ENCODE assay signal across 1 cellular context in the genomic region with DNA sequence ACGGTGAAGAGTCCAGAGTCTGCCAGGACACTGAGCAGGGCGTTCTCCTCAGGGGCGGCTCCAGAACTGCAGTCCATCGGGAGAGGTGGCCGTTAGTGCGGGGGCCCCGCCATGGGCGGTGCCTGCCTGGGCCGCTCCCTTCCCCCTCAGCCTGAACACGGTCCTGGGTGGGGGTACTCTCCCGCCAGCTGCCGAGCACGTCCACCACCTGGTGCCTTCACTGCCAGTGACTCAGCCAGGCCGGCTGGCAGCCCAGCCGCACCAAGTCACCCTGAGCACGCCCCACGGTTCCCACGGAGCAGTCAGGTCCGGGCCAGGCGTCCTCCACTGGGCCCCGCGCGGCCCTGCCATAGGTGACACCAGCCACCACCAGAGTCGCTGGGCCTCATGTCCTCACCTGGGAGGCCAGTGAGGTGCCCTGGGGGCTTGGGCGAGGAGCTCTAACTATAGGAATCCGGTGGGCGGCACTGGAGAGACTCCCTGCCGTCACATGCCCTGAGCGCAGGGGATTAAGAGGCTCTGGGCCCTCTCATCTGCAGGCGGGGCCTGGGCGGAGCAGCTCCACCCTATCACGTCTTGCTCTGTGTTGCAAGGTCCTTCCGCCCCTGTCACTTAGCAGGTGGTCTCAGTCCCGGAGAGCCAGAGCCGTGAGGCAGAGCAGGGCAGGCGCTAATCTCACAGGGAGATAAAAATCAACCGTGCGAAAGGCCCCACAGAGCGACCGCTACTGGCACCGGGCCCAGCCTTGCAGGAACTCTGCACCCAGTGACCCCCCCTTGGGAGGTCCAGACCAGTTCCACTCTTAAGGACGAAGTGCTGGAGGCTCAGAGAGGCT.
TF ChIP-seq lines count a peak whose summit lies in the region.

No MANE protein-coding gene starts in this region.

TF ChIP-seq in K562, 482 proteins besides CTCF, POLR2A, EP300 and RAD21 (continued from another document and continues in another):
- TF ChIP-seq, protein P1, sequence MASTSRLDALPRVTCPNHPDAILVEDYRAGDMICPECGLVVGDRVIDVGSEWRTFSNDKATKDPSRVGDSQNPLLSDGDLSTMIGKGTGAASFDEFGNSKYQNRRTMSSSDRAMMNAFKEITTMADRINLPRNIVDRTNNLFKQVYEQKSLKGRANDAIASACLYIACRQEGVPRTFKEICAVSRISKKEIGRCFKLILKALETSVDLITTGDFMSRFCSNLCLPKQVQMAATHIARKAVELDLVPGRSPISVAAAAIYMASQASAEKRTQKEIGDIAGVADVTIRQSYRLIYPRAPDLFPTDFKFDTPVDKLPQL (IDR thresholded peaks at IDR 0.05; ENCODE audit: extremely low read depth, insufficient read length) = no peak
- TF ChIP-seq EHMT2 (IDR thresholded peaks at IDR 0.05) = no peak
- TF ChIP-seq ZNF175 (CRISPR knock-in tag; IDR thresholded peaks at IDR 0.05; ENCODE audit: low read depth) = 0 out of 2 replicates have a peak, but pooled peaks have one; percentile 47
- peak; percentile 90 for TF ChIP-seq BHLHE40 (IDR thresholded peaks at IDR 0.05; ENCODE audit: low read length)
- no peak for TF ChIP-seq ZNF57 (CRISPR knock-in tag; IDR thresholded peaks at IDR 0.05)
- TF ChIP-seq EGR1 (conservative IDR thresholded peaks at IDR 0.05) = peak; percentile 61
- TF ChIP-seq ZKSCAN3 (CRISPR knock-in tag; IDR thresholded peaks at IDR 0.05) = no peak
- no peak for TF ChIP-seq YBX1 (IDR thresholded peaks at IDR 0.05)
- TF ChIP-seq ZNF766 (CRISPR knock-in tag; conservative IDR thresholded peaks at IDR 0.05) = peak; percentile 81
- no peak for TF ChIP-seq ZNF324 (CRISPR knock-in tag; IDR thresholded peaks at IDR 0.05)
- TF ChIP-seq ZC3H4 (CRISPR knock-in tag; IDR thresholded peaks at IDR 0.05; ENCODE audit: borderline replicate concordance) = peak; percentile 84
- TF ChIP-seq, protein P2, sequence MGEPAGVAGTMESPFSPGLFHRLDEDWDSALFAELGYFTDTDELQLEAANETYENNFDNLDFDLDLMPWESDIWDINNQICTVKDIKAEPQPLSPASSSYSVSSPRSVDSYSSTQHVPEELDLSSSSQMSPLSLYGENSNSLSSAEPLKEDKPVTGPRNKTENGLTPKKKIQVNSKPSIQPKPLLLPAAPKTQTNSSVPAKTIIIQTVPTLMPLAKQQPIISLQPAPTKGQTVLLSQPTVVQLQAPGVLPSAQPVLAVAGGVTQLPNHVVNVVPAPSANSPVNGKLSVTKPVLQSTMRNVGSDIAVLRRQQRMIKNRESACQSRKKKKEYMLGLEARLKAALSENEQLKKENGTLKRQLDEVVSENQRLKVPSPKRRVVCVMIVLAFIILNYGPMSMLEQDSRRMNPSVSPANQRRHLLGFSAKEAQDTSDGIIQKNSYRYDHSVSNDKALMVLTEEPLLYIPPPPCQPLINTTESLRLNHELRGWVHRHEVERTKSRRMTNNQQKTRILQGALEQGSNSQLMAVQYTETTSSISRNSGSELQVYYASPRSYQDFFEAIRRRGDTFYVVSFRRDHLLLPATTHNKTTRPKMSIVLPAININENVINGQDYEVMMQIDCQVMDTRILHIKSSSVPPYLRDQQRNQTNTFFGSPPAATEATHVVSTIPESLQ (CRISPR knock-in tag; IDR thresholded peaks at IDR 0.05) = no peak
- TF ChIP-seq ELF4 (CRISPR knock-in tag; IDR thresholded peaks at IDR 0.05) = 0 out of 2 replicates have a peak, but pooled peaks have one; percentile 47
- TF ChIP-seq SMC3 (conservative IDR thresholded peaks at IDR 0.05; ENCODE audit: insufficient read depth, low read depth, low read length) = no peak
- TF ChIP-seq HDAC1 (IDR thresholded peaks at IDR 0.05) = peak in 1 of 2 experiments; percentile 69; a peak in 2 of 4 replicates
- TF ChIP-seq, protein P3, sequence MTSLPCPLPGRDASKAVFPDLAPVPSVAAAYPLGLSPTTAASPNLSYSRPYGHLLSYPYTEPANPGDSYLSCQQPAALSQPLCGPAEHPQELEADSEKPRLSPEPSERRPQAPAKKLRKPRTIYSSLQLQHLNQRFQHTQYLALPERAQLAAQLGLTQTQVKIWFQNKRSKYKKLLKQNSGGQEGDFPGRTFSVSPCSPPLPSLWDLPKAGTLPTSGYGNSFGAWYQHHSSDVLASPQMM (CRISPR knock-in tag; IDR thresholded peaks at IDR 0.05) = no peak
- TF ChIP-seq SUPT5H (IDR thresholded peaks at IDR 0.05) = peak; percentile 70
- no peak for TF ChIP-seq ZNF239 (CRISPR knock-in tag; IDR thresholded peaks at IDR 0.05)
- no peak for TF ChIP-seq RBM22 (IDR thresholded peaks at IDR 0.05; ENCODE audit: low read depth, low read length, poor library complexity, severe bottlenecking)
- no peak for TF ChIP-seq MCM2 (IDR thresholded peaks at IDR 0.05; ENCODE audit: low read depth)
- TF ChIP-seq KLF1 (tag; IDR thresholded peaks at IDR 0.05) = no peak; the same call in 1 of the 2 replicates
- TF ChIP-seq, protein P4, sequence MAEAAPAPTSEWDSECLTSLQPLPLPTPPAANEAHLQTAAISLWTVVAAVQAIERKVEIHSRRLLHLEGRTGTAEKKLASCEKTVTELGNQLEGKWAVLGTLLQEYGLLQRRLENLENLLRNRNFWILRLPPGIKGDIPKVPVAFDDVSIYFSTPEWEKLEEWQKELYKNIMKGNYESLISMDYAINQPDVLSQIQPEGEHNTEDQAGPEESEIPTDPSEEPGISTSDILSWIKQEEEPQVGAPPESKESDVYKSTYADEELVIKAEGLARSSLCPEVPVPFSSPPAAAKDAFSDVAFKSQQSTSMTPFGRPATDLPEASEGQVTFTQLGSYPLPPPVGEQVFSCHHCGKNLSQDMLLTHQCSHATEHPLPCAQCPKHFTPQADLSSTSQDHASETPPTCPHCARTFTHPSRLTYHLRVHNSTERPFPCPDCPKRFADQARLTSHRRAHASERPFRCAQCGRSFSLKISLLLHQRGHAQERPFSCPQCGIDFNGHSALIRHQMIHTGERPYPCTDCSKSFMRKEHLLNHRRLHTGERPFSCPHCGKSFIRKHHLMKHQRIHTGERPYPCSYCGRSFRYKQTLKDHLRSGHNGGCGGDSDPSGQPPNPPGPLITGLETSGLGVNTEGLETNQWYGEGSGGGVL (CRISPR knock-in tag; IDR thresholded peaks at IDR 0.05) = no peak
- no peak for TF ChIP-seq EZH2 (IDR thresholded peaks at IDR 0.05; ENCODE audit: borderline replicate concordance, low read depth, low read length)
- TF ChIP-seq HIVEP1 (CRISPR knock-in tag; IDR thresholded peaks at IDR 0.05) = no peak
- TF ChIP-seq NFATC3 (IDR thresholded peaks at IDR 0.05) = no peak
- TF ChIP-seq, protein P5, sequence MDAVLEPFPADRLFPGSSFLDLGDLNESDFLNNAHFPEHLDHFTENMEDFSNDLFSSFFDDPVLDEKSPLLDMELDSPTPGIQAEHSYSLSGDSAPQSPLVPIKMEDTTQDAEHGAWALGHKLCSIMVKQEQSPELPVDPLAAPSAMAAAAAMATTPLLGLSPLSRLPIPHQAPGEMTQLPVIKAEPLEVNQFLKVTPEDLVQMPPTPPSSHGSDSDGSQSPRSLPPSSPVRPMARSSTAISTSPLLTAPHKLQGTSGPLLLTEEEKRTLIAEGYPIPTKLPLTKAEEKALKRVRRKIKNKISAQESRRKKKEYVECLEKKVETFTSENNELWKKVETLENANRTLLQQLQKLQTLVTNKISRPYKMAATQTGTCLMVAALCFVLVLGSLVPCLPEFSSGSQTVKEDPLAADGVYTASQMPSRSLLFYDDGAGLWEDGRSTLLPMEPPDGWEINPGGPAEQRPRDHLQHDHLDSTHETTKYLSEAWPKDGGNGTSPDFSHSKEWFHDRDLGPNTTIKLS (IDR thresholded peaks at IDR 0.05; ENCODE audit: borderline replicate concordance, low read depth) = peak; percentile 62
- TF ChIP-seq HDGF (IDR thresholded peaks at IDR 0.05) = 0 out of 2 replicates have a peak, but pooled peaks have one; percentile 26
- TF ChIP-seq ARID2 (IDR thresholded peaks at IDR 0.05) = no peak
- TF ChIP-seq SAFB (IDR thresholded peaks at IDR 0.05; ENCODE audit: borderline replicate concordance, low read depth, low read length) = peak; percentile 87
- TF ChIP-seq STAT5A (IDR thresholded peaks at IDR 0.05; ENCODE audit: borderline replicate concordance, low read length) = no peak
- TF ChIP-seq, protein P6, sequence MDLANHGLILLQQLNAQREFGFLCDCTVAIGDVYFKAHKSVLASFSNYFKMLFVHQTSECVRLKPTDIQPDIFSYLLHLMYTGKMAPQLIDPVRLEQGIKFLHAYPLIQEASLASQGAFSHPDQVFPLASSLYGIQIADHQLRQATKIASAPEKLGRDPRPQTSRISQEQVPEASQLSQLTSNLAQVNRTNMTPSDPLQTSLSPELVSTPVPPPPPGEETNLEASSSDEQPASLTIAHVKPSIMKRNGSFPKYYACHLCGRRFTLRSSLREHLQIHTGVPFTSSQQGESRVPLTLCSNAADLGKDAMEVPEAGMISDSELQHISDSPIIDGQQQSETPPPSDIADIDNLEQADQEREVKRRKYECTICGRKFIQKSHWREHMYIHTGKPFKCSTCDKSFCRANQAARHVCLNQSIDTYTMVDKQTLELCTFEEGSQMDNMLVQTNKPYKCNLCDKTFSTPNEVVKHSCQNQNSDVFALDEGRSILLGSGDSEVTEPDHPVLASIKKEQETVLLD (IDR thresholded peaks at IDR 0.05) = peak; percentile 63; the same call in 1 of the 2 replicates
- peak; percentile 96 for TF ChIP-seq NBN (IDR thresholded peaks at IDR 0.05; ENCODE audit: low read depth)
- TF ChIP-seq, protein P7, sequence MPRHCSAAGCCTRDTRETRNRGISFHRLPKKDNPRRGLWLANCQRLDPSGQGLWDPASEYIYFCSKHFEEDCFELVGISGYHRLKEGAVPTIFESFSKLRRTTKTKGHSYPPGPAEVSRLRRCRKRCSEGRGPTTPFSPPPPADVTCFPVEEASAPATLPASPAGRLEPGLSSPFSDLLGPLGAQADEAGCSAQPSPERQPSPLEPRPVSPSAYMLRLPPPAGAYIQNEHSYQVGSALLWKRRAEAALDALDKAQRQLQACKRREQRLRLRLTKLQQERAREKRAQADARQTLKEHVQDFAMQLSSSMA (CRISPR knock-in tag; IDR thresholded peaks at IDR 0.05) = no peak
- TF ChIP-seq, protein P8, sequence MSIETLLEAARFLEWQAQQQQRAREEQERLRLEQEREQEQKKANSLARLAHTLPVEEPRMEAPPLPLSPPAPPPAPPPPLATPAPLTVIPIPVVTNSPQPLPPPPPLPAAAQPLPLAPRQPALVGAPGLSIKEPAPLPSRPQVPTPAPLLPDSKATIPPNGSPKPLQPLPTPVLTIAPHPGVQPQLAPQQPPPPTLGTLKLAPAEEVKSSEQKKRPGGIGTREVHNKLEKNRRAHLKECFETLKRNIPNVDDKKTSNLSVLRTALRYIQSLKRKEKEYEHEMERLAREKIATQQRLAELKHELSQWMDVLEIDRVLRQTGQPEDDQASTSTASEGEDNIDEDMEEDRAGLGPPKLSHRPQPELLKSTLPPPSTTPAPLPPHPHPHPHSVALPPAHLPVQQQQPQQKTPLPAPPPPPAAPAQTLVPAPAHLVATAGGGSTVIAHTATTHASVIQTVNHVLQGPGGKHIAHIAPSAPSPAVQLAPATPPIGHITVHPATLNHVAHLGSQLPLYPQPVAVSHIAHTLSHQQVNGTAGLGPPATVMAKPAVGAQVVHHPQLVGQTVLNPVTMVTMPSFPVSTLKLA (conservative IDR thresholded peaks at IDR 0.05) = no peak
- peak; percentile 54; the same call in 1 of the 2 replicates for TF ChIP-seq POLR2AphosphoS2 (IDR thresholded peaks at IDR 0.05; ENCODE audit: low read length)
- TF ChIP-seq, protein P9, sequence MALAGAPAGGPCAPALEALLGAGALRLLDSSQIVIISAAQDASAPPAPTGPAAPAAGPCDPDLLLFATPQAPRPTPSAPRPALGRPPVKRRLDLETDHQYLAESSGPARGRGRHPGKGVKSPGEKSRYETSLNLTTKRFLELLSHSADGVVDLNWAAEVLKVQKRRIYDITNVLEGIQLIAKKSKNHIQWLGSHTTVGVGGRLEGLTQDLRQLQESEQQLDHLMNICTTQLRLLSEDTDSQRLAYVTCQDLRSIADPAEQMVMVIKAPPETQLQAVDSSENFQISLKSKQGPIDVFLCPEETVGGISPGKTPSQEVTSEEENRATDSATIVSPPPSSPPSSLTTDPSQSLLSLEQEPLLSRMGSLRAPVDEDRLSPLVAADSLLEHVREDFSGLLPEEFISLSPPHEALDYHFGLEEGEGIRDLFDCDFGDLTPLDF (CRISPR knock-in tag; IDR thresholded peaks at IDR 0.05) = peak; percentile 46; the same call in 1 of the 2 replicates
- TF ChIP-seq ELF1 (tag; IDR thresholded peaks at IDR 0.05) = 0 out of 2 replicates have a peak, but pooled peaks have one; percentile 44
- no peak for TF ChIP-seq ZNF174 (CRISPR knock-in tag; IDR thresholded peaks at IDR 0.05)
- peak; percentile 35 for TF ChIP-seq ZFP36 (IDR thresholded peaks at IDR 0.05; ENCODE audit: low read depth, low read length, partially characterized antibody)
- no peak for TF ChIP-seq NR2F6 (CRISPR knock-in tag; IDR thresholded peaks at IDR 0.05)
- no peak for TF ChIP-seq RFX7 (CRISPR knock-in tag; IDR thresholded peaks at IDR 0.05)
- no peak for TF ChIP-seq ZFPM2 (CRISPR knock-in tag; IDR thresholded peaks at IDR 0.05)
- no peak for TF ChIP-seq ZNF253 (CRISPR knock-in tag; conservative IDR thresholded peaks at IDR 0.05)
- no peak for TF ChIP-seq OTX1 (CRISPR knock-in tag; IDR thresholded peaks at IDR 0.05)
- no peak for TF ChIP-seq ZNF695 (CRISPR knock-in tag; IDR thresholded peaks at IDR 0.05)
- TF ChIP-seq, protein P10, sequence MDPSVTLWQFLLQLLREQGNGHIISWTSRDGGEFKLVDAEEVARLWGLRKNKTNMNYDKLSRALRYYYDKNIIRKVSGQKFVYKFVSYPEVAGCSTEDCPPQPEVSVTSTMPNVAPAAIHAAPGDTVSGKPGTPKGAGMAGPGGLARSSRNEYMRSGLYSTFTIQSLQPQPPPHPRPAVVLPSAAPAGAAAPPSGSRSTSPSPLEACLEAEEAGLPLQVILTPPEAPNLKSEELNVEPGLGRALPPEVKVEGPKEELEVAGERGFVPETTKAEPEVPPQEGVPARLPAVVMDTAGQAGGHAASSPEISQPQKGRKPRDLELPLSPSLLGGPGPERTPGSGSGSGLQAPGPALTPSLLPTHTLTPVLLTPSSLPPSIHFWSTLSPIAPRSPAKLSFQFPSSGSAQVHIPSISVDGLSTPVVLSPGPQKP (CRISPR knock-in tag; IDR thresholded peaks at IDR 0.05) = no peak
- no peak for TF ChIP-seq RHOXF2B (CRISPR knock-in tag; conservative IDR thresholded peaks at IDR 0.05)
- TF ChIP-seq, protein P11, sequence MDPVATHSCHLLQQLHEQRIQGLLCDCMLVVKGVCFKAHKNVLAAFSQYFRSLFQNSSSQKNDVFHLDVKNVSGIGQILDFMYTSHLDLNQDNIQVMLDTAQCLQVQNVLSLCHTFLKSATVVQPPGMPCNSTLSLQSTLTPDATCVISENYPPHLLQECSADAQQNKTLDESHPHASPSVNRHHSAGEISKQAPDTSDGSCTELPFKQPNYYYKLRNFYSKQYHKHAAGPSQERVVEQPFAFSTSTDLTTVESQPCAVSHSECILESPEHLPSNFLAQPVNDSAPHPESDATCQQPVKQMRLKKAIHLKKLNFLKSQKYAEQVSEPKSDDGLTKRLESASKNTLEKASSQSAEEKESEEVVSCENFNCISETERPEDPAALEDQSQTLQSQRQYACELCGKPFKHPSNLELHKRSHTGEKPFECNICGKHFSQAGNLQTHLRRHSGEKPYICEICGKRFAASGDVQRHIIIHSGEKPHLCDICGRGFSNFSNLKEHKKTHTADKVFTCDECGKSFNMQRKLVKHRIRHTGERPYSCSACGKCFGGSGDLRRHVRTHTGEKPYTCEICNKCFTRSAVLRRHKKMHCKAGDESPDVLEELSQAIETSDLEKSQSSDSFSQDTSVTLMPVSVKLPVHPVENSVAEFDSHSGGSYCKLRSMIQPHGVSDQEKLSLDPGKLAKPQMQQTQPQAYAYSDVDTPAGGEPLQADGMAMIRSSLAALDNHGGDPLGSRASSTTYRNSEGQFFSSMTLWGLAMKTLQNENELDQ (CRISPR knock-in tag; IDR thresholded peaks at IDR 0.05; ENCODE audit: borderline replicate concordance) = no peak
- TF ChIP-seq PHB (CRISPR knock-in tag; IDR thresholded peaks at IDR 0.05) = peak; percentile 32; the same call in 1 of the 2 replicates
- TF ChIP-seq TCF7 (IDR thresholded peaks at IDR 0.05; ENCODE audit: borderline replicate concordance) = 0 out of 2 replicates have a peak, but pooled peaks have one; percentile 33
- TF ChIP-seq RAD51 (IDR thresholded peaks at IDR 0.05; ENCODE audit: borderline replicate concordance, low read depth) = peak; percentile 83
